In the genomic region with DNA sequence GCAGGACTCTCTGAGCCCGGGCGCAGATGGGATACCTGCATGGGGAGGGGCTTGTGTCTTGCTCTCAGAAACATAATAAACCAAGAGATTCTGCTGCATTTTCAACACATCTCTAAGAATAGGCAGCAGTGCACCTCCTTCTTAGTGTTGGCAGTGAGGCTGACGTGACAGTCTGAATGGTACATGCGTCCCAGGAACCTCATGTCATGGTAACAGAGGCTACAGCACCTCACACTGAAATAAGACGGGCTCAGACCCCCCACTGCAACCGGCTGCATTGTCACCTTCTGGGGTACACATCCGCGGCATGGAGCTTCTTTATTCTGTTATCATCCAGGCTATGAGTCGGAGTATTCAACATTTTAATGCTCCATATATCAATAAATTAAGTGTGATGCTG, we compare ENCODE assay signal across 10 cellular contexts.
"Had no signal": no experiment of that assay in that cellular context is flagged by ENCODE, and none has a peak within 500 bp of the region (broad histone marks: within the 10 kb centered on the region; RNA-seq: fewer than 3 reads in every experiment).

No MANE protein-coding gene starts in this region.

- ATAC-seq: activated CD4-positive, alpha-beta T cell treated with anti-CD3 and anti-CD28 coated beads for 36 hours; activated CD4-positive, CD25-positive, alpha-beta regulatory T cell treated with anti-CD3 and anti-CD28 coated beads, Interleukin-2, amount 50 U/mL, for 24 hours; activated CD8-positive, alpha-beta memory T cell treated with anti-CD3 and anti-CD28 coated beads, Interleukin-2, amount 10 ng/mL, durations not matched to agents 7 days and 5 days; activated CD8-positive, alpha-beta T cell treated with anti-CD3 and anti-CD28 coated beads for 36 hours; activated CD8-positive, alpha-beta T cell treated with anti-CD3 and anti-CD28 coated beads, Interleukin-2, amount 10 ng/mL, durations not matched to agents 7 days and 5 days; T-cell; T-helper 17 cell; WTC11 had no signal

- H3K36me3 ChIP-seq: WERI-Rb-1 had no signal

- H3K27ac ChIP-seq: VCaP, WERI-Rb-1 had no signal
